ENCODE assay signal across 9 cellular contexts in the genomic region with DNA sequence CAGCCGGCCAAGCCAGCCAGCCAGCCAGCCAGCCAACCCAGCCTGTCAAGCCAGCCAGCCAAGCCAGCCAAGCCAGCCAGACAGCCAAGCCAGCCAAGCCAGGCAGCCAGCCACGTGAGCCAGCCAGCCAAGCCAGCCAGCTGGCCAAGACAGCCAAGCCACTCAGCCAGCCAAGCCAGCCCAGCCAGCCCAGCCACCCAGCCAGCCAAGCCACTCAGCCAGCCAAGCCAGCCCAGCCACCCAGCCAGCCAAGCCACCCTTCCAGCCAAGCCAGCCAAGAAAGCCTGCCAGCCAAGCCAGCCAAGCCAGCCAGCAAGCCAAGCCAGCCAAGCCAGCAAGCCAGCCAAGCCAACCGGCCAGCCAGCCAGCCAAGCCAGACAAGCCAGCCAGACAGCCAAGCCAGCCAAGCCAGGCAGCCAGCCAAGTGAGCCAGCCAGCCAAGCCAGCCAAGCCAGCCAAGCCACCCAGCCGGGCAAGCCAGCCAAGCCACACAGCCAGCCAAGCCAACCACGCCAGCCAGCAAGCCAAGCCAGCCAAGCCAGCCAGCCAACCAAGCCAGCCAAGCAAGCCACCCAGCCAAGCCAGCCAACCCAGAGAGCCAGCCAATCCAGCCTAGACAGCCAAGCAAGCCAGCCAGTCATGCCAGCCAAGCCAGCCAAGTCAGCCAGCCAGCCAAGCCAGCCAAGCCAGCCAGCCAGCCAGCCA.
DNase-seq lines count a peak whose midpoint lies in the region; ATAC-seq and TF ChIP-seq lines count a peak whose summit lies in the region.
"Had no signal": no experiment of that assay in that cellular context is flagged by ENCODE, and none has a peak within 500 bp of the region (broad histone marks: within the 10 kb centered on the region; RNA-seq: fewer than 3 reads in every experiment).

No MANE protein-coding gene starts in this region.

- peak in 3 of 5 donors; percentile 42 to 66 (median 57) for DNase-seq in CD8-positive, alpha-beta memory T cell
- peak; percentile 53 for DNase-seq in WTC11 (ENCODE audit: low spot score)
- peak; percentile 41 to 42 for DNase-seq in trophoblast cell
- no peak for DNase-seq in SKM-1 (lab: John Stamatoyannopoulos, UW; ENCODE audit: unreplicated experiment)
- DNase-seq in EL: no peak
- no peak for DNase-seq in C1 segment of cervical spinal cord (lab: John Stamatoyannopoulos, UW)
- DNase-seq in anterior cingulate cortex (lab: John Stamatoyannopoulos, UW): no peak
- DNase-seq: KG1 had no signal

- no peak overlapping the region for H3K27ac Mint-ChIP-seq in CD8-positive, alpha-beta memory T cell
- no peak overlapping the region for H3K27ac Mint-ChIP-seq in WTC11

- H4K91ac ChIP-seq in trophoblast cell (ENCODE audit: low read depth, low read length): no peak overlapping the region

- no peak overlapping the region for H2AFZ ChIP-seq in trophoblast cell (ENCODE audit: insufficient read depth, low read length, poor library complexity)

- TF ChIP-seq CTCF in WTC11 (IDR thresholded peaks at IDR 0.05) (no peak), gastroesophageal sphincter (IDR thresholded peaks at IDR 0.05) (no peak)

- H3K4me1 Mint-ChIP-seq in CD8-positive, alpha-beta memory T cell: no peaks in the 10 kb centered on the region
- H3K4me1 Mint-ChIP-seq in WTC11: no peaks in the 10 kb centered on the region

- TF ChIP-seq EP300 in gastroesophageal sphincter (IDR thresholded peaks at IDR 0.05): no peak

- H3K36me3 ChIP-seq in CD8-positive, alpha-beta memory T cell (ENCODE audit: insufficient read depth, low read length): no peaks in the 10 kb centered on the region
- no peaks in the 10 kb centered on the region for H3K36me3 ChIP-seq in gastroesophageal sphincter
- no peaks in the 10 kb centered on the region for H3K36me3 ChIP-seq in trophoblast cell (ENCODE audit: control insufficient read depth in 1 of 2, insufficient read depth in 2 of 2, low read length in 2 of 2)

- no peak overlapping the region for H2BK5ac ChIP-seq in trophoblast cell (ENCODE audit: low read depth, low read length, poor library complexity)

- H3K79me2 ChIP-seq in trophoblast cell (ENCODE audit: control insufficient read depth, insufficient read depth, low read length, poor library complexity): no peaks in the 10 kb centered on the region

- H3K14ac ChIP-seq in trophoblast cell (ENCODE audit: low read length): no peak overlapping the region

- H3K4ac ChIP-seq in trophoblast cell (ENCODE audit: low read depth, low read length): no peak overlapping the region

- no peak overlapping the region for H3K4me3 Mint-ChIP-seq in CD8-positive, alpha-beta memory T cell
- no peak overlapping the region for H3K4me3 Mint-ChIP-seq in WTC11

- H3K27me3 ChIP-seq in CD8-positive, alpha-beta memory T cell (ENCODE audit: insufficient read depth, low read length, poor library complexity, severe bottlenecking): no peaks in the 10 kb centered on the region
- H3K27me3 ChIP-seq in gastroesophageal sphincter (peaks cover 12% of the 10 kb centered on the region), trophoblast cell (ENCODE audit: insufficient read depth, low read length) (no peaks in the 10 kb centered on the region)

- H3K23ac ChIP-seq in trophoblast cell (ENCODE audit: low read length): no peak overlapping the region

- no peak overlapping the region for H2BK120ac ChIP-seq in trophoblast cell (ENCODE audit: insufficient read depth, low read length, poor library complexity)

- no peak for TF ChIP-seq POLR2A in gastroesophageal sphincter (IDR thresholded peaks at IDR 0.05)

- peaks cover 3 to 4% (median 4%) of the 10 kb centered on the region in 5 donors for H3K9me3 Mint-ChIP-seq in CD8-positive, alpha-beta memory T cell
- H3K9me3 Mint-ChIP-seq in WTC11: peaks cover 5% of the 10 kb centered on the region

- H3K4me2 ChIP-seq in trophoblast cell (ENCODE audit: low read length): no peak overlapping the region

- CTCF ChIA-PET in CD8-positive, alpha-beta memory T cell (lab: Charles Lee): no interaction called here
- CTCF ChIA-PET in WTC11 (lab: Charles Lee): no interaction called here

- no peak overlapping the region for H4K12ac ChIP-seq in trophoblast cell (ENCODE audit: low read depth, low read length)

- H3K36me3 Mint-ChIP-seq in CD8-positive, alpha-beta memory T cell: peaks cover 0 to 3% (median 0%) of the 10 kb centered on the region in 3 donors
- peaks cover 5% of the 10 kb centered on the region for H3K36me3 Mint-ChIP-seq in WTC11

- no peak overlapping the region for H3K27ac ChIP-seq in CD8-positive, alpha-beta memory T cell (ENCODE audit: low read depth, low read length)
- H3K27ac ChIP-seq in gastroesophageal sphincter (no peak overlapping the region), trophoblast cell (ENCODE audit: low read depth, low read length) (no peak overlapping the region)

- no peaks in the 10 kb centered on the region for H3K79me1 ChIP-seq in trophoblast cell (ENCODE audit: low read length)

- WGBS in gastroesophageal sphincter (ENCODE audit: low coverage in 1 of 2), 2 donors: 51 to 67% methylated on average over 2 to 3 of the region's 5 CpGs
- WGBS in trophoblast cell (ENCODE audit: extremely low coverage, insufficient coverage, insufficient read length): no CpG with 5 or more reads among the region's 5 CpGs

- no peak for ATAC-seq in WTC11
- peak; percentile 32 for ATAC-seq in gastroesophageal sphincter

- POLR2A ChIA-PET in CD8-positive, alpha-beta memory T cell (lab: Charles Lee): no interaction called here
- POLR2A ChIA-PET in WTC11 (lab: Charles Lee): no interaction called here

- H3K27me3 Mint-ChIP-seq in CD8-positive, alpha-beta memory T cell: no peaks in the 10 kb centered on the region
- peaks cover 3% of the 10 kb centered on the region for H3K27me3 Mint-ChIP-seq in WTC11 (ENCODE audit: low read depth)

- H3K4me1 ChIP-seq in CD8-positive, alpha-beta memory T cell (ENCODE audit: insufficient read depth, low read length): no peaks in the 10 kb centered on the region
- H3K4me1 ChIP-seq in gastroesophageal sphincter (no peaks in the 10 kb centered on the region), trophoblast cell (ENCODE audit: control insufficient read depth in 1 of 2, insufficient read depth in 2 of 2, low read length in 2 of 2) (no peaks in the 10 kb centered on the region)

- H3K4me3 ChIP-seq in CD8-positive, alpha-beta memory T cell (ENCODE audit: low read length): no peak overlapping the region
- H3K4me3 ChIP-seq in gastroesophageal sphincter (no peak overlapping the region), trophoblast cell (ENCODE audit: low read depth, low read length) (no peak overlapping the region)

- no peak overlapping the region for H3K9ac ChIP-seq in trophoblast cell (ENCODE audit: low read length)

- H2AK5ac ChIP-seq in trophoblast cell (ENCODE audit: low read length): no peak overlapping the region

- H4K8ac ChIP-seq in trophoblast cell (ENCODE audit: low read depth, low read length): no peak overlapping the region

- H3K9me3 ChIP-seq in CD8-positive, alpha-beta memory T cell (ENCODE audit: low read length): no peaks in the 10 kb centered on the region
- H3K9me3 ChIP-seq in gastroesophageal sphincter: peaks cover 0 to 35% (median 7%) of the 10 kb centered on the region in 3 donors
- H3K9me3 ChIP-seq in trophoblast cell (ENCODE audit: insufficient read depth, low read depth, low read length): peaks cover 64% of the 10 kb centered on the region

- H2BK12ac ChIP-seq in trophoblast cell (ENCODE audit: low read length): no peak overlapping the region

- no peak overlapping the region for H3K18ac ChIP-seq in trophoblast cell (ENCODE audit: low read length)

TF ChIP-seq in WTC11, 78 proteins besides CTCF, POLR2A, EP300 and RAD21 (continues in another document):
- TF ChIP-seq SP1 (CRISPR knock-in tag; conservative IDR thresholded peaks at IDR 0.05) (no peak), NFE2L1 (CRISPR knock-in tag; IDR thresholded peaks at IDR 0.05) (0 out of 2 replicates have a peak, but pooled peaks have one; percentile 48), JUN (CRISPR knock-in tag; IDR thresholded peaks at IDR 0.05) (peak; percentile 74), NFATC4 (CRISPR knock-in tag; IDR thresholded peaks at IDR 0.05) (no peak)
- TF ChIP-seq, protein P1, sequence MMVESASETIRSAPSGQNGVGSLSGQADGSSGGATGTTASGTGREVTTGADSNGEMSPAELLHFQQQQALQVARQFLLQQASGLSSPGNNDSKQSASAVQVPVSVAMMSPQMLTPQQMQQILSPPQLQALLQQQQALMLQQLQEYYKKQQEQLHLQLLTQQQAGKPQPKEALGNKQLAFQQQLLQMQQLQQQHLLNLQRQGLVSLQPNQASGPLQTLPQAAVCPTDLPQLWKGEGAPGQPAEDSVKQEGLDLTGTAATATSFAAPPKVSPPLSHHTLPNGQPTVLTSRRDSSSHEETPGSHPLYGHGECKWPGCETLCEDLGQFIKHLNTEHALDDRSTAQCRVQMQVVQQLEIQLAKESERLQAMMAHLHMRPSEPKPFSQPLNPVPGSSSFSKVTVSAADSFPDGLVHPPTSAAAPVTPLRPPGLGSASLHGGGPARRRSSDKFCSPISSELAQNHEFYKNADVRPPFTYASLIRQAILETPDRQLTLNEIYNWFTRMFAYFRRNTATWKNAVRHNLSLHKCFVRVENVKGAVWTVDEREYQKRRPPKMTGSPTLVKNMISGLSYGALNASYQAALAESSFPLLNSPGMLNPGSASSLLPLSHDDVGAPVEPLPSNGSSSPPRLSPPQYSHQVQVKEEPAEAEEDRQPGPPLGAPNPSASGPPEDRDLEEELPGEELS (CRISPR knock-in tag; IDR thresholded peaks at IDR 0.05): peak; percentile 80; the same call in 1 of the 2 replicates
- TF ChIP-seq, protein P2, sequence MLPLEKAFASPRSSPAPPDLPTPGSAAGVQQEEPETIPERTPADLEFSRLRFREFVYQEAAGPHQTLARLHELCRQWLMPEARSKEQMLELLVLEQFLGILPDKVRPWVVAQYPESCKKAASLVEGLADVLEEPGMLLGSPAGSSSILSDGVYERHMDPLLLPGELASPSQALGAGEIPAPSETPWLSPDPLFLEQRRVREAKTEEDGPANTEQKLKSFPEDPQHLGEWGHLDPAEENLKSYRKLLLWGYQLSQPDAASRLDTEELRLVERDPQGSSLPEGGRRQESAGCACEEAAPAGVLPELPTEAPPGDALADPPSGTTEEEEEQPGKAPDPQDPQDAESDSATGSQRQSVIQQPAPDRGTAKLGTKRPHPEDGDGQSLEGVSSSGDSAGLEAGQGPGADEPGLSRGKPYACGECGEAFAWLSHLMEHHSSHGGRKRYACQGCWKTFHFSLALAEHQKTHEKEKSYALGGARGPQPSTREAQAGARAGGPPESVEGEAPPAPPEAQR (CRISPR knock-in tag; IDR thresholded peaks at IDR 0.05): no peak
- TF ChIP-seq, protein P3, sequence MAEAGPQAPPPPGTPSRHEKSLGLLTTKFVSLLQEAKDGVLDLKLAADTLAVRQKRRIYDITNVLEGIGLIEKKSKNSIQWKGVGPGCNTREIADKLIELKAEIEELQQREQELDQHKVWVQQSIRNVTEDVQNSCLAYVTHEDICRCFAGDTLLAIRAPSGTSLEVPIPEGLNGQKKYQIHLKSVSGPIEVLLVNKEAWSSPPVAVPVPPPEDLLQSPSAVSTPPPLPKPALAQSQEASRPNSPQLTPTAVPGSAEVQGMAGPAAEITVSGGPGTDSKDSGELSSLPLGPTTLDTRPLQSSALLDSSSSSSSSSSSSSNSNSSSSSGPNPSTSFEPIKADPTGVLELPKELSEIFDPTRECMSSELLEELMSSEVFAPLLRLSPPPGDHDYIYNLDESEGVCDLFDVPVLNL (CRISPR knock-in tag; IDR thresholded peaks at IDR 0.05; ENCODE audit: borderline replicate concordance, low read depth): peak; percentile 67; the same call in 1 of the 2 replicates

Comparison
In these comparisons a context has a peak if more than half of its experiments do, and no peak if none do; other contexts are left out.
1. DNase-seq: peak in CD8-positive, alpha-beta memory T cell (3 of 5), WTC11 (single experiment) and trophoblast cell (2 of 2); none in SKM-1 (single experiment), EL (single experiment), C1 segment of cervical spinal cord (0 of 14) and anterior cingulate cortex (0 of 58).